ENCODE assay signal across 8 cellular contexts in genomic region chr1:113929750-113930498, GRCh38. TPM values are rescaled to one million over a fixed set of nuclear protein-coding genes. Genes with fewer than 3 reads are reported as not detected.
DNase-seq lines count a peak whose midpoint lies in the region; ATAC-seq and TF ChIP-seq lines count a peak whose summit lies in the region.

No MANE protein-coding gene starts in this region.

- WGBS in ectodermal cell, 2 experiments: 0% methylated on average over 64 of the region's 64 CpGs
- under 1% methylated on average over 48 of the region's 64 CpGs for WGBS in mesenchymal stem cell

- CTCF ChIA-PET in activated CD4-positive, alpha-beta memory T cell treated with anti-CD3 and anti-CD28 coated beads, Interleukin-2, amount 10 ng/mL, durations not matched to agents 7 days and 5 days (lab: Charles Lee): interaction anchor here (0.6 to 5.1 kb wide), 23 partner anchors 9 to 413 kb away, joined by 3 to 90 read pairs (median 4); partner anchors contain the start of genes AP4B1, DCLRE1B, PHTF1 and RSBN1

- H3K27me3 ChIP-seq in ectodermal cell (ENCODE audit: control insufficient read depth, insufficient read depth, low read length, poor library complexity, severe bottlenecking): no peaks in the 10 kb centered on the region
- no peaks in the 10 kb centered on the region for H3K27me3 ChIP-seq in mesenchymal stem cell (ENCODE audit: control insufficient read depth in 1 of 2, insufficient read depth in 1 of 2, low read length in 2 of 2)

- H3K4me3 Mint-ChIP-seq in activated CD4-positive, alpha-beta memory T cell treated with anti-CD3 and anti-CD28 coated beads, Interleukin-2, amount 10 ng/mL, durations not matched to agents 7 days and 5 days: peak overlapping the region; percentile 88

- H4K91ac ChIP-seq in mesenchymal stem cell (ENCODE audit: low read length): peak overlapping the region; percentile 81

- no peak overlapping the region for H2AFZ ChIP-seq in mesenchymal stem cell (ENCODE audit: low read depth, low read length)

- TF ChIP-seq CTCF in GM12864 (IDR thresholded peaks at IDR 0.05; ENCODE audit: low read depth, low read length, missing control alignments) (peak; percentile 7), LNCAP (IDR thresholded peaks at IDR 0.05) (peak; percentile 33; the same call in 1 of the 2 replicates)

- H3K4ac ChIP-seq in mesenchymal stem cell (ENCODE audit: low read depth in 1 of 2, low read length in 2 of 2): peak overlapping the region in 1 of 2 experiments; percentile 74

- peak overlapping the region in 1 of 2 experiments; percentile 98 for H3K23ac ChIP-seq in mesenchymal stem cell (ENCODE audit: low read length in 2 of 2)

- H3K4me3 ChIP-seq in GM12864 (ENCODE audit: low read depth, low read length) (peak overlapping the region; percentile 87), ectodermal cell (ENCODE audit: insufficient read depth, low read depth, low read length) (peak overlapping the region; percentile 82), mesenchymal stem cell (ENCODE audit: insufficient read depth in 1 of 2, low read depth in 1 of 2, low read length in 2 of 2) (peak overlapping the region; percentile 89 to 100)

- peak overlapping the region; percentile 74 for H3K4me2 ChIP-seq in mesenchymal stem cell (ENCODE audit: low read length, poor library complexity, severe bottlenecking)

- no peaks in the 10 kb centered on the region for H3K27me3 Mint-ChIP-seq in activated CD4-positive, alpha-beta memory T cell treated with anti-CD3 and anti-CD28 coated beads, Interleukin-2, amount 10 ng/mL, durations not matched to agents 7 days and 5 days

- H3K18ac ChIP-seq in mesenchymal stem cell (ENCODE audit: low read depth in 1 of 2, low read length in 2 of 2): peak overlapping the region; percentile 67

- peak overlapping the region; percentile 94 for H3K27ac Mint-ChIP-seq in activated CD4-positive, alpha-beta memory T cell treated with anti-CD3 and anti-CD28 coated beads, Interleukin-2, amount 10 ng/mL, durations not matched to agents 7 days and 5 days

- peak overlapping the region; percentile 88 for H2BK15ac ChIP-seq in mesenchymal stem cell (ENCODE audit: low read depth, poor library complexity, severe bottlenecking)

- H3K36me3 ChIP-seq in ectodermal cell (ENCODE audit: control insufficient read depth, insufficient read depth, low read length) (no peaks in the 10 kb centered on the region), mesenchymal stem cell (ENCODE audit: control insufficient read depth in 1 of 2, insufficient read depth in 2 of 2, low read depth in 1 of 2, low read length in 2 of 2) (no peaks in the 10 kb centered on the region)

- H3K27ac ChIP-seq in ectodermal cell (ENCODE audit: insufficient read depth, low read depth, low read length, poor library complexity, severe bottlenecking) (peak overlapping the region; percentile 68), mesenchymal stem cell (ENCODE audit: low read length, poor library complexity, severe bottlenecking) (peak overlapping the region; percentile 4)

- H3K14ac ChIP-seq in mesenchymal stem cell (ENCODE audit: low read length in 2 of 2): peak overlapping the region in 1 of 2 experiments; percentile 89

- H3K9me3 Mint-ChIP-seq in activated CD4-positive, alpha-beta memory T cell treated with anti-CD3 and anti-CD28 coated beads, Interleukin-2, amount 10 ng/mL, durations not matched to agents 7 days and 5 days: no peaks in the 10 kb centered on the region

- peak overlapping the region; percentile 100 for H3K9ac ChIP-seq in mesenchymal stem cell (ENCODE audit: low read length)

- H2BK5ac ChIP-seq in mesenchymal stem cell (ENCODE audit: low read depth, low read length, poor library complexity, severe bottlenecking): peak overlapping the region; percentile 35

- peaks cover 52% of the 10 kb centered on the region for H3K4me1 Mint-ChIP-seq in activated CD4-positive, alpha-beta memory T cell treated with anti-CD3 and anti-CD28 coated beads, Interleukin-2, amount 10 ng/mL, durations not matched to agents 7 days and 5 days

- peaks cover 3% of the 10 kb centered on the region for H3K79me1 ChIP-seq in mesenchymal stem cell (replicated peaks; ENCODE audit: low read length, poor library complexity, severe bottlenecking)

- DNase-seq in GM12864 (ENCODE audit: low read depth) (no peak), mesenchymal stem cell (no peak), NCI-H1694 (lab: John Stamatoyannopoulos, UW) (no peak)
- peak; percentile 65 for DNase-seq in activated CD4-positive, alpha-beta memory T cell treated with anti-CD3 and anti-CD28 coated beads, Interleukin-2, amount 10 ng/mL, durations not matched to agents 7 days and 5 days
- DNase-seq in stimulated activated CD8-positive, alpha-beta memory T cell treated with anti-CD3 and anti-CD28 coated beads, Interleukin-2, amount 100 ng/mL, for 1 hour (ENCODE audit: low read depth in 2 of 2): peak; percentile 37 to 40

- H4K8ac ChIP-seq in mesenchymal stem cell (ENCODE audit: low read length): no peak overlapping the region

- H3K4me1 ChIP-seq in ectodermal cell (ENCODE audit: control insufficient read depth, insufficient read depth, low read length): peaks cover 16% of the 10 kb centered on the region
- H3K4me1 ChIP-seq in mesenchymal stem cell (ENCODE audit: control insufficient read depth, insufficient read depth, low read depth, low read length): peaks cover 3% of the 10 kb centered on the region

- peak overlapping the region; percentile 93 for H2BK120ac ChIP-seq in mesenchymal stem cell (ENCODE audit: low read depth, low read length)

- H3K36me3 Mint-ChIP-seq in activated CD4-positive, alpha-beta memory T cell treated with anti-CD3 and anti-CD28 coated beads, Interleukin-2, amount 10 ng/mL, durations not matched to agents 7 days and 5 days (ENCODE audit: low read depth): peaks cover 20% of the 10 kb centered on the region

- H2BK12ac ChIP-seq in mesenchymal stem cell (ENCODE audit: low read length in 2 of 2): peak overlapping the region in 1 of 2 experiments; percentile 70

- no peak overlapping the region for H2AK5ac ChIP-seq in mesenchymal stem cell (ENCODE audit: low read length, severe bottlenecking)

- POLR2A ChIA-PET in activated CD4-positive, alpha-beta memory T cell treated with anti-CD3 and anti-CD28 coated beads, Interleukin-2, amount 10 ng/mL, durations not matched to agents 7 days and 5 days (lab: Charles Lee): interaction anchor here (0.5 to 8.7 kb wide), 39 partner anchors 10 to 1214 kb away, joined by 3 to 268 read pairs (median 5); partner anchors contain the start of genes AP4B1, BCAS2, DCLRE1B and LRIG2

- peak; percentile 22 for ATAC-seq in GM21786 (IDR thresholded peaks at IDR 0.05; ENCODE audit: unreplicated experiment)

- no peaks in the 10 kb centered on the region for H3K9me3 ChIP-seq in ectodermal cell (ENCODE audit: control insufficient read depth, low read length)
- H3K9me3 ChIP-seq in mesenchymal stem cell (ENCODE audit: control insufficient read depth, low read length): no peaks in the 10 kb centered on the region

RNA-seq across cellular contexts. Expression of gene HIPK1, which starts 0.8 kb away (rescaled TPM):
- total RNA-seq in activated CD4-positive, alpha-beta memory T cell treated with anti-CD3 and anti-CD28 coated beads, Interleukin-2, amount 10 ng/mL, durations not matched to agents 7 days and 5 days: 10 to 100 TPM; 89.5 to 92.5 TPM
- 37.8 TPM for polyA plus RNA-seq in ectodermal cell (2013, experiment 1 of 4)
- polyA plus RNA-seq in ectodermal cell (2013, experiment 2 of 4): 39.6 TPM
- 30.7 TPM for polyA plus RNA-seq in ectodermal cell (2013, experiment 3 of 4)
- polyA plus RNA-seq in ectodermal cell (2013, experiment 4 of 4): 35.2 TPM
- 21.0 TPM for polyA plus RNA-seq in mesenchymal stem cell (2013, experiment 1 of 2)
- polyA plus RNA-seq in mesenchymal stem cell (2013, experiment 2 of 2): 20.0 TPM

RNA-seq across cellular contexts. Expression of gene DCLRE1B, which starts 24.8 kb away (rescaled TPM):
- total RNA-seq in activated CD4-positive, alpha-beta memory T cell treated with anti-CD3 and anti-CD28 coated beads, Interleukin-2, amount 10 ng/mL, durations not matched to agents 7 days and 5 days: 10 to 100 TPM; 13.2 to 14.4 TPM
- 15.9 TPM for polyA plus RNA-seq in ectodermal cell (2013, experiment 1 of 4)
- polyA plus RNA-seq in ectodermal cell (2013, experiment 2 of 4): 17.5 TPM
- polyA plus RNA-seq in ectodermal cell (2013, experiment 3 of 4): 11.8 TPM
- 12.4 TPM for polyA plus RNA-seq in ectodermal cell (2013, experiment 4 of 4)
- polyA plus RNA-seq in mesenchymal stem cell (2013, experiment 1 of 2): 5.4 TPM
- polyA plus RNA-seq in mesenchymal stem cell (2013, experiment 2 of 2): 5.4 TPM

RNA-seq across cellular contexts. Expression of gene AP4B1, which starts 25.3 kb away (rescaled TPM):
- 10 to 100 TPM; 53.7 to 56.7 TPM for total RNA-seq in activated CD4-positive, alpha-beta memory T cell treated with anti-CD3 and anti-CD28 coated beads, Interleukin-2, amount 10 ng/mL, durations not matched to agents 7 days and 5 days
- 22.2 TPM for polyA plus RNA-seq in ectodermal cell (2013, experiment 1 of 4)
- 24.6 TPM for polyA plus RNA-seq in ectodermal cell (2013, experiment 2 of 4)
- polyA plus RNA-seq in ectodermal cell (2013, experiment 3 of 4): 17.2 TPM
- polyA plus RNA-seq in ectodermal cell (2013, experiment 4 of 4): 18.2 TPM
- polyA plus RNA-seq in mesenchymal stem cell (2013, experiment 1 of 2): 5.4 TPM
- polyA plus RNA-seq in mesenchymal stem cell (2013, experiment 2 of 2): 6.2 TPM

RNA-seq across cellular contexts. Expression of gene BCL2L15, which starts 42.5 kb away (rescaled TPM):
- 1 to 10 TPM; 1.6 to 2.9 TPM for total RNA-seq in activated CD4-positive, alpha-beta memory T cell treated with anti-CD3 and anti-CD28 coated beads, Interleukin-2, amount 10 ng/mL, durations not matched to agents 7 days and 5 days
- not detected for polyA plus RNA-seq in ectodermal cell (2013, experiment 1 of 4)
- polyA plus RNA-seq in ectodermal cell (2013, experiment 2 of 4): 0.62 TPM
- polyA plus RNA-seq in ectodermal cell (2013, experiment 3 of 4): 0.05 TPM
- polyA plus RNA-seq in ectodermal cell (2013, experiment 4 of 4): 0.12 TPM
- 0.03 TPM for polyA plus RNA-seq in mesenchymal stem cell (2013, experiment 1 of 2)
- polyA plus RNA-seq in mesenchymal stem cell (2013, experiment 2 of 2): 0.10 TPM

RNA-seq across cellular contexts. Expression of gene OLFML3, which starts 49.4 kb away (rescaled TPM):
- total RNA-seq in activated CD4-positive, alpha-beta memory T cell treated with anti-CD3 and anti-CD28 coated beads, Interleukin-2, amount 10 ng/mL, durations not matched to agents 7 days and 5 days: under 1 TPM; 0.20 to 0.45 TPM
- 33.1 TPM for polyA plus RNA-seq in ectodermal cell (2013, experiment 1 of 4)
- polyA plus RNA-seq in ectodermal cell (2013, experiment 2 of 4): 28.6 TPM
- polyA plus RNA-seq in ectodermal cell (2013, experiment 3 of 4): 23.1 TPM
- 25.9 TPM for polyA plus RNA-seq in ectodermal cell (2013, experiment 4 of 4)
- 118 TPM for polyA plus RNA-seq in mesenchymal stem cell (2013, experiment 1 of 2)
- polyA plus RNA-seq in mesenchymal stem cell (2013, experiment 2 of 2): 119 TPM

Comparison
In these comparisons a context has a peak if more than half of its experiments do, and no peak if none do; other contexts are left out.
1. DNase-seq: peak in activated CD4-positive, alpha-beta memory T cell treated with anti-CD3 and anti-CD28 coated beads, Interleukin-2, amount 10 ng/mL, durations not matched to agents 7 days and 5 days (single experiment) and stimulated activated CD8-positive, alpha-beta memory T cell treated with anti-CD3 and anti-CD28 coated beads, Interleukin-2, amount 100 ng/mL, for 1 hour (2 of 2); none in GM12864 (single experiment), mesenchymal stem cell (single experiment) and NCI-H1694 (single experiment).
2. Peak in every context shown above with its lines, with median percentiles within 50 percentile points of each other: H3K4me3 ChIP-seq.